Comparison of ENCODE assay signal across 9 cellular contexts in the genomic region with DNA sequence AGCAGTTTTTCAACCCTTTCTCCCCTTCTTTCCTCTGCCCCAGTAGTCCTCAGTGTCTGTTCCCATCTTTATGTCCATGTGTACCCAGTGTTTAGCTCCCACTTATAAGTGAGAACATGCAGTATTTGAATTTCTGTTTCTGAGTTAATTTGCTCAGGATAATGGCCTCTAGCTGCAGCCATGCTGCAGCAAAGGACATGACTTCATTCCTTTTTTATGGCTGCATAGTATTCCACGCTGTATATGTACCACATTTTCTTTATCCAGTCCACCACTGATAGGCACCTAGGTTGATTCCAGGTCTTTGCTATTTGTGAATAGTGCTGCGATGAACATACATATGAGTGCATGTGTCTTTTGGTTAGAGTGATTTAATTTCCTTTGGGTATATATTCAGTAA.
"Had no signal": no experiment of that assay in that cellular context is flagged by ENCODE, and none has a peak within 500 bp of the region (broad histone marks: within the 10 kb centered on the region; RNA-seq: fewer than 3 reads in every experiment).

No MANE protein-coding gene starts in this region.

- FAIRE-seq: H54, HTR-8/SVneo had no signal

- H3K4me3 ChIP-seq: GM23248 had no signal

- H3K9ac ChIP-seq: GM23248, KMS-11 had no signal

- H3K4me2 ChIP-seq: KMS-11 had no signal

- H2AFZ ChIP-seq: GM23248 had no signal

- H3K4me3 Mint-ChIP-seq: H9 had no signal

- H3K27ac ChIP-seq: GM23248, KMS-11 had no signal

- DNase-seq: GM23248, GOT3, H9, IMR-90, KBM-7 had no signal

- ATAC-seq: HCT116 had no signal

- H3K9me3 Mint-ChIP-seq: H9 had no signal
